9 cellular contexts compared by ENCODE assay signal in the genomic region with DNA sequence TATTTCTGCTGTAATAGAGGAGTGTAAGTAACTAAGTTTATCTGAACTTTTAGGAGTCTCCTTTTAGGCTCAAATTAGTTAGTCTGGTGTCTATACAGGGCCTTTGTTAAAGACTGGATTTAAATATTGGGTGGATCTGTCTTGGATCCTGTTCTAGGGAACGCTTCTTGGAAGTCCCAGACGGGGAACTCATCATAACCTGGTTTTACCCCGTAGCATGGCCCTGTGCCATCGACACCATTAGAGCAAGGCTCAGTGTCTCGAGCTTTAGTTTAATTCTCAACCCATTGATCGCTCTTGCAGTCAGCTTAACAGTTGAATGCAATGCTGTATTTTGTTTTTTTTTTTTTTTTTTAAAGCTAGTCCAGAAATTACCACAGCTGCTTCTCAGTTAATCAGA.
DNase-seq lines count a peak whose midpoint lies in the region; ATAC-seq, FAIRE-seq and TF ChIP-seq lines count a peak whose summit lies in the region.
"Had no signal": no experiment of that assay in that cellular context is flagged by ENCODE, and none has a peak within 500 bp of the region (broad histone marks: within the 10 kb centered on the region; RNA-seq: fewer than 3 reads in every experiment).

No MANE protein-coding gene starts in this region.

- no peak for TF ChIP-seq EP300 in sigmoid colon (IDR thresholded peaks at IDR 0.05)

- peak overlapping the region in 1 of 2 donors; percentile 3 for H3K9ac ChIP-seq in colonic mucosa (ENCODE audit: low read depth in 2 of 2, low read length in 2 of 2)

- peaks cover 6% of the 10 kb centered on the region for H3K4me1 ChIP-seq in colonic mucosa
- H3K4me1 ChIP-seq in sigmoid colon: peaks cover 0 to 7% (median 0%) of the 10 kb centered on the region in 4 donors

- WGBS in sigmoid colon, 2 donors: 32 to 61% methylated on average over 6 of the region's 6 CpGs

- H3K27me3 Mint-ChIP-seq in naive thymus-derived CD8-positive, alpha-beta T cell: no peaks in the 10 kb centered on the region

- H3K9me3 ChIP-seq in colonic mucosa (no peaks in the 10 kb centered on the region), sigmoid colon (no peaks in the 10 kb centered on the region)

- H3K27ac Mint-ChIP-seq in naive thymus-derived CD8-positive, alpha-beta T cell: peak overlapping the region; percentile 90 to 99 (median 98)

- H3K27ac ChIP-seq in colonic mucosa (peak overlapping the region; percentile 54), sigmoid colon (peak overlapping the region in 2 of 4 donors; percentile 11 to 64)

- peak overlapping the region; percentile 65 to 97 (median 92) for H3K4me3 Mint-ChIP-seq in naive thymus-derived CD8-positive, alpha-beta T cell

- TF ChIP-seq POLR2A in sigmoid colon (IDR thresholded peaks at IDR 0.05): no peak

- no peak for ATAC-seq in naive thymus-derived CD8-positive, alpha-beta T cell
- ATAC-seq in HG03378 (IDR thresholded peaks at IDR 0.05; ENCODE audit: unreplicated experiment): no peak

- H3K4me3 ChIP-seq in colonic mucosa (no peak overlapping the region), sigmoid colon (no peak overlapping the region)

- peak; percentile 16 for FAIRE-seq in D721Med (lab: Jason Lieb, UNC)
- FAIRE-seq: TTC549 had no signal

- H3K36me3 ChIP-seq in colonic mucosa: no peaks in the 10 kb centered on the region
- H3K36me3 ChIP-seq in sigmoid colon: no peaks in the 10 kb centered on the region

- DNase-seq in D721Med (ENCODE audit: insufficient read length, low spot score): no peak
- DNase-seq in NCI-H1105 (lab: John Stamatoyannopoulos, UW): peak; percentile 76
- DNase-seq in colonic mucosa: no peak
- DNase-seq in naive thymus-derived CD8-positive, alpha-beta T cell: no peak
- no peak for DNase-seq in NCI-H510A treated with DMSO at 0.1 percent for 48 hours (lab: John Stamatoyannopoulos, UW)
- no peak for DNase-seq in NCI-H187 treated with DMSO at 0.1 percent for 48 hours (lab: John Stamatoyannopoulos, UW)
- no peak for DNase-seq in sigmoid colon

- peaks cover 0 to 6% (median 2%) of the 10 kb centered on the region in 9 donors for H3K9me3 Mint-ChIP-seq in naive thymus-derived CD8-positive, alpha-beta T cell

- intact Hi-C loops in colonic mucosa (cut with DNase I) (no loop called here), sigmoid colon (cut with DNase I) (no loop called here)

- POLR2A ChIA-PET in naive thymus-derived CD8-positive, alpha-beta T cell (lab: Charles Lee): interaction anchor here (0.6 to 3.2 kb wide), 6 partner anchors 9 to 115 kb away, joined by 3 to 34 read pairs (median 4); no protein-coding TSS in a partner anchor

- H3K4me1 Mint-ChIP-seq in naive thymus-derived CD8-positive, alpha-beta T cell: peaks cover 43 to 82% (median 74%) of the 10 kb centered on the region in 4 donors

- TF ChIP-seq CTCF in D721Med (IDR thresholded peaks at IDR 0.05; ENCODE audit: insufficient read depth, missing control alignments) (no peak), colonic mucosa (IDR thresholded peaks at IDR 0.05) (no peak), sigmoid colon (IDR thresholded peaks at IDR 0.05) (no peak)

- H3K27me3 ChIP-seq in colonic mucosa: no peaks in the 10 kb centered on the region
- H3K27me3 ChIP-seq in sigmoid colon: no peaks in the 10 kb centered on the region

- H3K36me3 Mint-ChIP-seq in naive thymus-derived CD8-positive, alpha-beta T cell: peaks cover 0 to 4% (median 4%) of the 10 kb centered on the region in 3 donors
